Comparison of ENCODE assay signal across 8 cellular contexts in the genomic region with DNA sequence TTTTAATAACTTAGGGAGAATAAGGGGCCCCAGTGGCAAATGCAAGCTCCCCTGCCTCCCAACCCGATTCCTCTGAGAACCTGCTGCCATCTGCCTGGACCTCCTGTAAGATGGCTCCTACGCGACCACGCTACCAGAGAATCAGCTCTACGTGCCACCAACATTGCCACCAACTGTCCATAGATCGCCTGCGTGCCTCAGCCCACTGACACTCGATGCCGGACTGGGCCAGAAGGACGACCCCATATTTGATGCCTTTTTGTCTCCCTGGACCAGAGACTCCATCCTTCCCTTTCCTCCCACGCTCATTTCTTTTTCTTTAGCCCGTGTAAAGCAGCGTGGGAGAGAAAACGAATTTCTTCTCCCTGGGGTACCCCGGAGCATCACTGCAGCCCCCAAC. TPM values are rescaled to one million over a fixed set of nuclear protein-coding genes. Genes with fewer than 3 reads are reported as not detected.
DNase-seq lines count a peak whose midpoint lies in the region; ATAC-seq and TF ChIP-seq lines count a peak whose summit lies in the region.

No MANE protein-coding gene starts in this region.

- H3K36me3 ChIP-seq in transverse colon = no peaks in the 10 kb centered on the region

- H3K4me1 ChIP-seq in transverse colon = peaks cover 0 to 35% (median 16%) of the 10 kb centered on the region in 4 donors

- in situ Hi-C loops in transverse colon (cut with MboI; ENCODE audit: low pct_ligation_motif_present in 1 of 4, low pct_unique_long_range_greater_than_20kb in 1 of 4, low sequenced_read_pairs in 3 of 4) = no loop called here

- H3K9me3 ChIP-seq in transverse colon = no peaks in the 10 kb centered on the region

- ATAC-seq in GM19455 (IDR thresholded peaks at IDR 0.05; ENCODE audit: unreplicated experiment) (peak; percentile 29), HG03521 (IDR thresholded peaks at IDR 0.05; ENCODE audit: unreplicated experiment) (peak; percentile 2)

- intact Hi-C loops in transverse colon (cut with DNase I; ENCODE audit: low total_unique reads) = no loop called here

- DNase-seq in DMS53 treated with DMSO at 0.1 percent for 48 hours (lab: John Stamatoyannopoulos, UW; ENCODE audit: unreplicated experiment) (peak; percentile 55), SK-N-DZ (ENCODE audit: low spot score) (peak; percentile 79), dermis blood vessel endothelial cell (peak; percentile 39), midbrain (lab: John Stamatoyannopoulos, UW) (peak; percentile 47), transverse colon (peak; percentile 14)
- no peak for DNase-seq in activated CD4-positive, CD25-positive, alpha-beta regulatory T cell (lab: John Stamatoyannopoulos, UW)

- peak overlapping the region; percentile 86 to 96 (median 94) for H3K27ac ChIP-seq in transverse colon

- WGBS in transverse colon (ENCODE audit: low coverage in 1 of 2), 2 donors = 8 to 9% methylated on average over 9 to 15 of the region's 15 CpGs

- no peak for TF ChIP-seq CTCF in transverse colon (IDR thresholded peaks at IDR 0.05)

- no peak for TF ChIP-seq EP300 in transverse colon (IDR thresholded peaks at IDR 0.05; ENCODE audit: low read depth)

- no peak for TF ChIP-seq POLR2A in transverse colon (IDR thresholded peaks at IDR 0.05)

- H3K4me3 ChIP-seq in transverse colon = peak overlapping the region; percentile 74 to 95 (median 84)

- H3K27me3 ChIP-seq in transverse colon = no peaks in the 10 kb centered on the region

RNA-seq across cellular contexts. Expression of a gene that starts 0.6 kb away (rescaled TPM):
- polyA plus RNA-seq in SK-N-DZ (2014; cell fraction: cytosol; rRNA removed) = 23.3 and 26.6 TPM in 2 replicates
- 34.5 and 52.4 TPM in 2 replicates for polyA plus RNA-seq in SK-N-DZ (2014; cell fraction: nucleus; rRNA removed)
- total RNA-seq in dermis blood vessel endothelial cell (23.6 and 33.4 TPM in 2 replicates), transverse colon (100 to 1,000 TPM in 1 of 4 donors, 10 to 100 TPM in 3; 14.7 to 104 (median 47.3) TPM)

RNA-seq across cellular contexts. Expression of a gene that starts 0.6 kb away (rescaled TPM):
- not detected in 2 replicates for polyA plus RNA-seq in SK-N-DZ (2014; cell fraction: cytosol; rRNA removed)
- polyA plus RNA-seq in SK-N-DZ (2014; cell fraction: nucleus; rRNA removed) = not detected in 2 replicates
- total RNA-seq in dermis blood vessel endothelial cell (not detected in 2 replicates), transverse colon (not detected)

Comparison
In these comparisons a context has a peak if more than half of its experiments do, and no peak if none do; other contexts are left out.
1. DNase-seq: peak in DMS53 treated with DMSO at 0.1 percent for 48 hours (single experiment), SK-N-DZ (single experiment), dermis blood vessel endothelial cell (single experiment), midbrain (single experiment) and transverse colon (single experiment); none in activated CD4-positive, CD25-positive, alpha-beta regulatory T cell (0 of 4).